26 cellular contexts compared by ENCODE assay signal in the genomic region with DNA sequence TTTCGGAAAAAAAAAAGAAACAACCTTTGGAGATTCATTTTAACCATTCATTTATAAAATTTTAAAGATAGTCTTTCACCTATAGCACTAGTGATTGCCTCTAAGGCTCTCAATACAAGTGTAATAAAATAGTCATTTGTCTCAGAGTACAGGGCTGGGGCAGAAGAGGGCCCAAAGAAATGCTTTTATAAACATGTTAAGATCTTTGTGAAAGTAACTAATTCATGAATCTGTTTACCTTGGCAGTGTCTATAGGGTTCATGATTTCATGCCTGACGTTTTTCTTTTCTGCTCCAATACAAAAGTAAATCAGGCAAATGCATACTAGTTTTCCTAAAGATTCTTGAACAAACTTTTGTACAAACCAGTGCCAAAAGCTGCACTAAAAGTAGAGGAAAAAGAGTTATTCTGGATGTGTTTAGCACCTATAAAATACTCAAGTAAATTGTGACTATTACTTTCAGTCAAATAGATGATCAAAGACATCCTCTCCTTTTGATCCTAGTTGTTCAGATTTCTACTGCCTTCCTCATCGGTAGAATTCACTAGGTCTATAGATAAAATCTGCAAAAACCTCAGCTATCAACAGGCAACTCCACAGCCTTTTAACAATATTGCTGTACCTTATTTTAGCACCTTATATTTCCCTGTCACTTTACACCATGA.
DNase-seq lines count a peak whose midpoint lies in the region; ATAC-seq, FAIRE-seq and TF ChIP-seq lines count a peak whose summit lies in the region.
"Had no signal": no experiment of that assay in that cellular context is flagged by ENCODE, and none has a peak within 500 bp of the region (broad histone marks: within the 10 kb centered on the region; RNA-seq: fewer than 3 reads in every experiment).

No MANE protein-coding gene starts in this region.

- H3K4me1 Mint-ChIP-seq in CD4-positive, alpha-beta memory T cell, result peaks cover 7 to 12% (median 10%) of the 10 kb centered on the region in 4 donors
- peaks cover 0 to 10% (median 9%) of the 10 kb centered on the region in 7 donors for H3K4me1 Mint-ChIP-seq in naive thymus-derived CD4-positive, alpha-beta T cell

- in situ Hi-C loops in K562 (cut with MboI), result no loop called here

- TF ChIP-seq CTCF in Loucy (conservative IDR thresholded peaks at IDR 0.05; ENCODE audit: low read length), result no peak
- TF ChIP-seq CTCF in K562 (IDR thresholded peaks at IDR 0.05 in 2 of 3, conservative IDR thresholded peaks at IDR 0.05 in 1 of 3; ENCODE audit: insufficient read depth in 2 of 3, low read depth in 1 of 3, low read length in 3 of 3), result no peak

- TF ChIP-seq RAD21 in K562 (CRISPR knock-in tag; conservative IDR thresholded peaks at IDR 0.05 in 1 of 2, IDR thresholded peaks at IDR 0.05 in 1 of 2), result no peak

- no peaks in the 10 kb centered on the region for H3K79me2 ChIP-seq in Loucy (ENCODE audit: insufficient read depth, low read length)
- no peaks in the 10 kb centered on the region for H3K79me2 ChIP-seq in K562 (ENCODE audit: control insufficient read depth, insufficient read depth, low read length)

- no TSS peak for BruUV-seq in K562 (replicated peaks; lab: Mats Ljungman, UMichigan)

- no peaks in the 10 kb centered on the region for H3K36me3 ChIP-seq in CD4-positive, alpha-beta memory T cell (ENCODE audit: insufficient read depth, low read length)
- H3K36me3 ChIP-seq in Loucy (ENCODE audit: insufficient read depth, low read length) (no peaks in the 10 kb centered on the region), K562 (ENCODE audit: control insufficient read depth, insufficient read depth, low read length) (no peaks in the 10 kb centered on the region)
- no peaks in the 10 kb centered on the region for H3K36me3 ChIP-seq in naive thymus-derived CD4-positive, alpha-beta T cell (ENCODE audit: control insufficient read depth in 2 of 3, insufficient read depth in 3 of 3, low read length in 3 of 3)
- H3K36me3 ChIP-seq: BLaER1 treated with 17β-estradiol and CSF1 and Interleukin-3, amounts not matched to agents 10 nM and 100 nM had no signal

- no peak overlapping the region for H3K27ac ChIP-seq in CD4-positive, alpha-beta memory T cell (ENCODE audit: low read depth, low read length)
- H3K27ac ChIP-seq in K562 (ENCODE audit: extremely low read depth, low read depth, low read length), result no peak overlapping the region
- H3K27ac ChIP-seq in naive thymus-derived CD4-positive, alpha-beta T cell (ENCODE audit: low read depth, low read length), result no peak overlapping the region
- H3K27ac ChIP-seq: BLaER1 treated with 17β-estradiol and CSF1 and Interleukin-3, amounts not matched to agents 10 nM and 100 nM; SK-N-MC had no signal

- H3K9ac ChIP-seq in Loucy (ENCODE audit: low read depth, low read length, poor library complexity, severe bottlenecking) (no peak overlapping the region), K562 (ENCODE audit: insufficient read depth in 1 of 2, low read depth in 2 of 2, low read length in 2 of 2) (no peak overlapping the region)
- H3K9ac ChIP-seq: BLaER1 treated with 17β-estradiol and CSF1 and Interleukin-3, amounts not matched to agents 10 nM and 100 nM had no signal

- 28% methylated on average over 3 of the region's 3 CpGs for WGBS in K562 (ENCODE audit: insufficient coverage, low coverage, missing lambda C conversion rate)

- intact Hi-C loops in CD4-positive, alpha-beta memory T cell (cut with micrococcal nuclease), result no loop called here
- intact Hi-C loops in K562 (cut with micrococcal nuclease), result no loop called here
- intact Hi-C loops in naive thymus-derived CD4-positive, alpha-beta T cell (cut with micrococcal nuclease), result no loop called here
- intact Hi-C loops in Right ventricle myocardium superior (cut with DNase I), result no loop called here

- H3K27me3 Mint-ChIP-seq in CD4-positive, alpha-beta memory T cell, result peaks cover under 1 to 3% of the 10 kb centered on the region in 2 donors
- H3K27me3 Mint-ChIP-seq in naive thymus-derived CD4-positive, alpha-beta T cell, result peaks cover 0 to 4% (median 0%) of the 10 kb centered on the region in 5 donors

- no peaks in the 10 kb centered on the region for H4K20me1 ChIP-seq in Loucy (ENCODE audit: insufficient read depth, low read length, poor library complexity, severe bottlenecking)
- H4K20me1 ChIP-seq in K562 (replicated peaks; ENCODE audit: control insufficient read depth, insufficient read depth, low read length), result no peaks in the 10 kb centered on the region
- H4K20me1 ChIP-seq: BLaER1 treated with 17β-estradiol and CSF1 and Interleukin-3, amounts not matched to agents 10 nM and 100 nM had no signal

- peaks cover 9% of the 10 kb centered on the region for H3K4me1 ChIP-seq in CD4-positive, alpha-beta memory T cell (ENCODE audit: insufficient read depth, low read length)
- H3K4me1 ChIP-seq in Loucy (ENCODE audit: insufficient read depth, low read length, poor library complexity, severe bottlenecking) (peaks cover 7% of the 10 kb centered on the region), K562 (replicated peaks in 1 of 2; ENCODE audit: control insufficient read depth in 2 of 2, insufficient read depth in 2 of 2, low read length in 2 of 2) (peaks cover 6 to 21% of the 10 kb centered on the region in 2 experiments; a peak in 4 of 5 replicates)
- H3K4me1 ChIP-seq in naive thymus-derived CD4-positive, alpha-beta T cell (ENCODE audit: control insufficient read depth in 2 of 2, insufficient read depth in 2 of 2, low read length in 2 of 2), result no peaks in the 10 kb centered on the region

- H3F3A ChIP-seq in Loucy (ENCODE audit: low read depth), result no peaks in the 10 kb centered on the region

- H3K27ac Mint-ChIP-seq in CD4-positive, alpha-beta memory T cell, result peak overlapping the region in 5 of 7 donors; percentile 3 to 77 (median 18)
- H3K27ac Mint-ChIP-seq in naive thymus-derived CD4-positive, alpha-beta T cell, result peak overlapping the region in 3 of 9 donors; percentile 25 to 46 (median 29)
- H3K27ac Mint-ChIP-seq: activated CD4-positive, alpha-beta T cell treated with anti-CD3 and anti-CD28 coated beads for 36 hours; activated T-cell treated with anti-CD3 and anti-CD28 coated beads, Interleukin-2, amount 50 U/mL, for 24 hours had no signal

- no peak overlapping the region for H2AFZ ChIP-seq in Loucy (ENCODE audit: low read length)
- H2AFZ ChIP-seq in K562 (ENCODE audit: low read depth, low read length), result peak overlapping the region; percentile 20; the same call in 1 of the 2 replicates

- POLR2A ChIA-PET in CD4-positive, alpha-beta memory T cell (lab: Charles Lee; ENCODE audit: partially characterized antibody), result no interaction called here
- POLR2A ChIA-PET in K562 (lab: Yijun Ruan, JAX), result no interaction called here
- POLR2A ChIA-PET in naive thymus-derived CD4-positive, alpha-beta T cell (lab: Charles Lee), result no interaction called here

- H3K4me2 ChIP-seq in Loucy (ENCODE audit: low read depth, low read length, poor library complexity, severe bottlenecking) (peak overlapping the region; percentile 17), K562 (ENCODE audit: insufficient read depth, low read length) (no peak overlapping the region)
- H3K4me2 ChIP-seq: BLaER1 treated with 17β-estradiol and CSF1 and Interleukin-3, amounts not matched to agents 10 nM and 100 nM; smooth muscle cell had no signal

- no peaks in the 10 kb centered on the region for H3K9me3 ChIP-seq in CD4-positive, alpha-beta memory T cell (ENCODE audit: control insufficient read depth in 1 of 2, low read length in 2 of 2)
- H3K9me3 ChIP-seq in Loucy (ENCODE audit: insufficient read depth, low read depth, low read length) (no peaks in the 10 kb centered on the region), K562 (replicated peaks; ENCODE audit: control insufficient read depth, insufficient read depth, low read depth, low read length) (no peaks in the 10 kb centered on the region)
- no peaks in the 10 kb centered on the region for H3K9me3 ChIP-seq in naive thymus-derived CD4-positive, alpha-beta T cell (ENCODE audit: control insufficient read depth in 2 of 3, low read length in 3 of 3)
- H3K9me3 ChIP-seq: BLaER1 treated with 17β-estradiol and CSF1 and Interleukin-3, amounts not matched to agents 10 nM and 100 nM had no signal

- H3K9me3 Mint-ChIP-seq in CD4-positive, alpha-beta memory T cell, result no peaks in the 10 kb centered on the region
- H3K9me3 Mint-ChIP-seq in naive thymus-derived CD4-positive, alpha-beta T cell, result peaks cover 0 to 2% (median 0%) of the 10 kb centered on the region in 11 donors
- H3K9me3 Mint-ChIP-seq: activated T-cell treated with anti-CD3 and anti-CD28 coated beads, Interleukin-2, amount 50 U/mL, for 24 hours had no signal

- no peak; the same call in 2 of the 3 replicates for ATAC-seq in K562
- no peak for ATAC-seq in naive thymus-derived CD4-positive, alpha-beta T cell
- ATAC-seq in Right ventricle myocardium superior (ENCODE audit: poor library complexity), result no peak
- no peak for ATAC-seq in GM21367 (IDR thresholded peaks at IDR 0.05; ENCODE audit: unreplicated experiment)

- no peak overlapping the region for H3K4me3 ChIP-seq in CD4-positive, alpha-beta memory T cell (ENCODE audit: low read length in 2 of 2)
- no peak overlapping the region for H3K4me3 ChIP-seq in Loucy (ENCODE audit: low read length, poor library complexity, severe bottlenecking)
- H3K4me3 ChIP-seq in K562, result no peak overlapping the region
- H3K4me3 ChIP-seq in naive thymus-derived CD4-positive, alpha-beta T cell (ENCODE audit: low read length), result no peak overlapping the region
- H3K4me3 ChIP-seq: BLaER1 treated with 17β-estradiol and CSF1 and Interleukin-3, amounts not matched to agents 10 nM and 100 nM; lung; SK-N-MC; smooth muscle cell had no signal

- CTCF ChIA-PET in CD4-positive, alpha-beta memory T cell (lab: Charles Lee; ENCODE audit: partially characterized antibody), result no interaction called here
- CTCF ChIA-PET in K562 (lab: Yijun Ruan, JAX; ENCODE audit: low intra/inter-chr PET ratio), result no interaction called here
- CTCF ChIA-PET in naive thymus-derived CD4-positive, alpha-beta T cell (lab: Charles Lee), result no interaction called here

- H3K9me1 ChIP-seq in K562 (ENCODE audit: control insufficient read depth, insufficient read depth, low read length), result no peaks in the 10 kb centered on the region

- no peaks in the 10 kb centered on the region for H3K27me3 ChIP-seq in CD4-positive, alpha-beta memory T cell (ENCODE audit: insufficient read depth, low read length)
- no peaks in the 10 kb centered on the region for H3K27me3 ChIP-seq in Loucy (ENCODE audit: insufficient read depth, low read length, poor library complexity, severe bottlenecking)
- H3K27me3 ChIP-seq in K562 (ENCODE audit: control insufficient read depth in 2 of 2, insufficient read depth in 2 of 2, low read length in 2 of 2), result no peaks in the 10 kb centered on the region
- H3K27me3 ChIP-seq in naive thymus-derived CD4-positive, alpha-beta T cell (ENCODE audit: control insufficient read depth in 2 of 2, insufficient read depth in 2 of 2, low read length in 2 of 2), result no peaks in the 10 kb centered on the region
- H3K27me3 ChIP-seq: BLaER1 treated with 17β-estradiol and CSF1 and Interleukin-3, amounts not matched to agents 10 nM and 100 nM had no signal

- H3K9me2 ChIP-seq in Loucy (replicated peaks; ENCODE audit: low read depth, low read length), result no peaks in the 10 kb centered on the region

- no peak for FAIRE-seq in K562 (lab: Jason Lieb, UNC)
- FAIRE-seq: D721Med, kidney had no signal

- H3K36me3 Mint-ChIP-seq in CD4-positive, alpha-beta memory T cell, result no peaks in the 10 kb centered on the region
- H3K36me3 Mint-ChIP-seq in naive thymus-derived CD4-positive, alpha-beta T cell, result no peaks in the 10 kb centered on the region

- no peak for TF ChIP-seq EP300 in K562 (IDR thresholded peaks at IDR 0.05; ENCODE audit: low read length)

- TF ChIP-seq POLR2A in K562 (conservative IDR thresholded peaks at IDR 0.05), result no peak

- DNase-seq in CD4-positive, alpha-beta memory T cell, result peak in 4 of 5 donors; percentile 10 to 32 (median 26)
- no peak for DNase-seq in K562 (ENCODE audit: extremely low read depth in 1 of 4, low spot score in 3 of 4)
- DNase-seq in naive thymus-derived CD4-positive, alpha-beta T cell, result peak in 5 of 9 donors; percentile 4 to 35 (median 17)
- no peak for DNase-seq in Right ventricle myocardium superior
- DNase-seq in occipital lobe (lab: John Stamatoyannopoulos, UW), result no peak
- DNase-seq in NCI-H1436 (lab: John Stamatoyannopoulos, UW), result no peak
- DNase-seq: activated CD4-positive, alpha-beta T cell treated with anti-CD3 and anti-CD28 coated beads for 36 hours; activated CD8-positive, alpha-beta memory T cell treated with anti-CD3 and anti-CD28 coated beads for 24 hours; activated naive CD4-positive, alpha-beta T cell treated with Interleukin-2 at 50 U/mL for 16 hours; activated T-cell treated with anti-CD3 and anti-CD28 coated beads, Interleukin-2, amount 50 U/mL, for 24 hours; amygdala; caudate nucleus; EL; kidney; NCI-H1694; NCI-H2171; NCI-H524; RPMI8226; stimulated activated CD4-positive, alpha-beta T cell treated with anti-CD3 and anti-CD28 coated beads, Interleukin-2, amount 100 ng/mL, for 24 hours had no signal

- H3K4me3 Mint-ChIP-seq in CD4-positive, alpha-beta memory T cell, result peak overlapping the region in 6 of 8 donors; percentile 9 to 76 (median 55)
- H3K4me3 Mint-ChIP-seq in naive thymus-derived CD4-positive, alpha-beta T cell, result peak overlapping the region in 3 of 10 donors; percentile 9 to 34 (median 15)
- H3K4me3 Mint-ChIP-seq: activated CD4-positive, alpha-beta T cell treated with anti-CD3 and anti-CD28 coated beads for 36 hours; activated T-cell treated with anti-CD3 and anti-CD28 coated beads, Interleukin-2, amount 50 U/mL, for 24 hours had no signal

Comparison
In these comparisons a context has a peak if more than half of its experiments do, and no peak if none do; other contexts are left out.
1. DNase-seq: peak in CD4-positive, alpha-beta memory T cell (4 of 5) and naive thymus-derived CD4-positive, alpha-beta T cell (5 of 9); none in K562 (0 of 4), Right ventricle myocardium superior (single experiment), occipital lobe (single experiment) and NCI-H1436 (single experiment).